ENCODE assay signal across 8 cellular contexts in genomic region chr10:5284311-5285057, GRCh38.
DNase-seq lines count a peak whose midpoint lies in the region; ATAC-seq lines count a peak whose summit lies in the region.

No MANE protein-coding gene starts in this region.

- ATAC-seq in GM19467 (IDR thresholded peaks at IDR 0.05; ENCODE audit: unreplicated experiment) = peak; percentile 55
- ATAC-seq in stimulated activated naive CD8-positive, alpha-beta T cell treated with anti-CD3 and anti-CD28 coated beads, Interleukin-15, Interleukin-2, amounts not matched to agents 100 U/mL and 50 U/mL, for 24 hours = peak; percentile 36

- DNase-seq in AML-193 (lab: John Stamatoyannopoulos, UW) (peak; percentile 92 to 93), NCI-H226 (peak; percentile 59), dermis microvascular lymphatic vessel endothelial cell (ENCODE audit: low read depth in 2 of 2) (peak; percentile 63 to 81), hypothalamus (lab: John Stamatoyannopoulos, UW) (no peak), anterior cingulate cortex (lab: John Stamatoyannopoulos, UW) (no peak), NCI-H2227 (lab: John Stamatoyannopoulos, UW; ENCODE audit: unreplicated experiment) (no peak)
- DNase-seq in stimulated activated naive CD8-positive, alpha-beta T cell treated with anti-CD3 and anti-CD28 coated beads, Interleukin-15, Interleukin-2, amounts not matched to agents 100 U/mL and 50 U/mL, for 24 hours = no peak

Comparison
In these comparisons a context has a peak if more than half of its experiments do, and no peak if none do; other contexts are left out.
1. DNase-seq: peak in AML-193 (2 of 2), NCI-H226 (single experiment) and dermis microvascular lymphatic vessel endothelial cell (2 of 2); none in stimulated activated naive CD8-positive, alpha-beta T cell treated with anti-CD3 and anti-CD28 coated beads, Interleukin-15, Interleukin-2, amounts not matched to agents 100 U/mL and 50 U/mL, for 24 hours (single experiment), hypothalamus (0 of 51), anterior cingulate cortex (0 of 58) and NCI-H2227 (single experiment).